Comparison of ENCODE assay signal across 18 cellular contexts in genomic region chr16:84941916-84942315, GRCh38.
DNase-seq lines count a peak whose midpoint lies in the region; ATAC-seq lines count a peak whose summit lies in the region.
"Had no signal": no experiment of that assay in that cellular context is flagged by ENCODE, and none has a peak within 500 bp of the region (broad histone marks: within the 10 kb centered on the region; RNA-seq: fewer than 3 reads in every experiment).

No MANE protein-coding gene starts in this region.

- H3K27me3 ChIP-seq in right cardiac atrium (ENCODE audit: control insufficient read depth, insufficient read depth), result no peaks in the 10 kb centered on the region
- H3K27me3 ChIP-seq: tibial artery had no signal

- no peak overlapping the region for H3K27ac ChIP-seq in right cardiac atrium (ENCODE audit: low read length)
- H3K27ac ChIP-seq: parathyroid adenoma, tibial artery had no signal

- ATAC-seq in right cardiac atrium (no peak), Right ventricle myocardium inferior (no peak), HG03432 (IDR thresholded peaks at IDR 0.05; ENCODE audit: unreplicated experiment) (no peak), HG03521 (IDR thresholded peaks at IDR 0.05; ENCODE audit: unreplicated experiment) (no peak)

- no peaks in the 10 kb centered on the region for H3K4me1 Mint-ChIP-seq in T-helper 2 cell treated with Interferon-gamma antibody and Interleukin-4, amounts not matched to agents 5 μg/mL and 100 μg/mL, for 36 hours (ENCODE audit: low read depth)
- H3K4me1 Mint-ChIP-seq: CD4-positive, CD25-positive, alpha-beta regulatory T cell had no signal

- no peaks in the 10 kb centered on the region for H3K36me3 Mint-ChIP-seq in T-helper 2 cell treated with Interferon-gamma antibody and Interleukin-4, amounts not matched to agents 5 μg/mL and 100 μg/mL, for 36 hours (ENCODE audit: low read depth)
- H3K36me3 Mint-ChIP-seq: CD4-positive, CD25-positive, alpha-beta regulatory T cell had no signal

- no peak overlapping the region for H3K4me3 Mint-ChIP-seq in T-helper 2 cell treated with Interferon-gamma antibody and Interleukin-4, amounts not matched to agents 5 μg/mL and 100 μg/mL, for 36 hours
- H3K4me3 Mint-ChIP-seq: CD4-positive, CD25-positive, alpha-beta regulatory T cell had no signal

- H3K9me3 Mint-ChIP-seq in T-helper 2 cell treated with Interferon-gamma antibody and Interleukin-4, amounts not matched to agents 5 μg/mL and 100 μg/mL, for 36 hours, result no peaks in the 10 kb centered on the region

- H3K27me3 Mint-ChIP-seq in T-helper 2 cell treated with Interferon-gamma antibody and Interleukin-4, amounts not matched to agents 5 μg/mL and 100 μg/mL, for 36 hours (ENCODE audit: low read depth), result no peaks in the 10 kb centered on the region
- H3K27me3 Mint-ChIP-seq: CD4-positive, CD25-positive, alpha-beta regulatory T cell had no signal

- WGBS in right cardiac atrium, result 93% methylated on average over 10 of the region's 10 CpGs

- intact Hi-C loops in right cardiac atrium (cut with DNase I), result no loop called here
- intact Hi-C loops in Right ventricle myocardium inferior (cut with DNase I), result no loop called here

- H3K4me1 ChIP-seq in right cardiac atrium (ENCODE audit: control insufficient read depth, insufficient read depth, low read length), result no peaks in the 10 kb centered on the region
- H3K4me1 ChIP-seq: parathyroid adenoma, tibial artery had no signal

- H3K27ac Mint-ChIP-seq in T-helper 2 cell treated with Interferon-gamma antibody and Interleukin-4, amounts not matched to agents 5 μg/mL and 100 μg/mL, for 36 hours, result no peak overlapping the region

- H3K9me3 ChIP-seq in right cardiac atrium (ENCODE audit: control insufficient read depth, low read length), result no peaks in the 10 kb centered on the region
- H3K9me3 ChIP-seq: tibial artery had no signal

- DNase-seq in right cardiac atrium (peak in 2 of 3 donors; percentile 23 to 28), Right ventricle myocardium inferior (ENCODE audit: missing footprints) (no peak), T1000 (lab: John Stamatoyannopoulos, UW) (peak; percentile 64), glomerular visceral epithelial cell (ENCODE audit: extremely low spot score) (peak; percentile 20), DMS114 treated with DMSO at 0.1 percent for 48 hours (lab: John Stamatoyannopoulos, UW; ENCODE audit: unreplicated experiment) (no peak)
- DNase-seq in T-helper 2 cell treated with Interferon-gamma antibody and Interleukin-4, amounts not matched to agents 5 μg/mL and 100 μg/mL, for 36 hours (ENCODE audit: low spot score), result no peak
- DNase-seq: activated CD4-positive, alpha-beta T cell treated with anti-CD3 and anti-CD28 coated beads for 4 hours; activated CD8-positive, alpha-beta memory T cell treated with anti-CD3 and anti-CD28 coated beads, Interleukin-2, amount 50 U/mL, for 48 hours; activated naive CD4-positive, alpha-beta T cell treated with anti-CD3 and anti-CD28 coated beads, Interleukin-2, amount 50 U/mL, for 16 hours; CD4-positive, CD25-positive, alpha-beta regulatory T cell; DND-41; effector memory CD4-positive, alpha-beta T cell; NCI-H510A; tibial artery had no signal

- no peak overlapping the region for H3K4me3 ChIP-seq in right cardiac atrium (ENCODE audit: low read length)
- H3K4me3 ChIP-seq: skin epidermis, tibial artery had no signal

Comparison
In these comparisons a context has a peak if more than half of its experiments do, and no peak if none do; other contexts are left out.
1. DNase-seq: peak in right cardiac atrium (2 of 3), T1000 (single experiment) and glomerular visceral epithelial cell (single experiment); none in Right ventricle myocardium inferior (single experiment), DMS114 treated with DMSO at 0.1 percent for 48 hours (single experiment) and T-helper 2 cell treated with Interferon-gamma antibody and Interleukin-4, amounts not matched to agents 5 μg/mL and 100 μg/mL, for 36 hours (single experiment).